13 cellular contexts compared by ENCODE assay signal in the genomic region with DNA sequence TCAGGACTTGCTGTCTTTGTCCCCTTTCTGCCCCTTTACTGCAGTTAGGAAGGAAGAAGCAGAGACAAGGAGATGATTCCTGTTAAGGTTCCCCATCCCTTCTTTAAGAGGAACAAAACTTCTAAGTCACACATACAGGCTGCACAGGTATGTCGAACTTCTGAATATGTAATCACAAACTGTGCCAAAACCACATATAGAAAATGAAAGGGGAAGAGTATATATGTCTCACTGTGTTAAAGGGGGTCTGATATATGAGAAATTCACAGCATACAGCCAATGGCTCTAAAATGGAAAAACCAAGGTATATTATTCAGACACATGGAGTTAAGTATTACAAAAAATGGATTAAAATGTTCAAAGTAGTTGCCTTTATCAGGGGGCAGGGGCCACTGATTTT.
A peak's percentile ranks its signal among the peaks of the same experiment; 100 is the strongest.
DNase-seq lines count a peak whose midpoint lies in the region; ATAC-seq and TF ChIP-seq lines count a peak whose summit lies in the region.
"Had no signal": no experiment of that assay in that cellular context is flagged by ENCODE, and none has a peak within 500 bp of the region (broad histone marks: within the 10 kb centered on the region; RNA-seq: fewer than 3 reads in every experiment).

No MANE protein-coding gene starts in this region.

- no peak for TF ChIP-seq CTCF in tibial artery (IDR thresholded peaks at IDR 0.05)

- no peaks in the 10 kb centered on the region for H3K27me3 Mint-ChIP-seq in memory B cell

- peaks cover 0 to 9% (median 2%) of the 10 kb centered on the region in 4 donors for H3K4me1 ChIP-seq in tibial artery
- H3K4me1 ChIP-seq: colonic mucosa had no signal

- no peaks in the 10 kb centered on the region for H3K9me3 ChIP-seq in tibial artery
- H3K9me3 ChIP-seq: colonic mucosa had no signal

- peaks cover 25% of the 10 kb centered on the region for H3K4me1 Mint-ChIP-seq in memory B cell
- peaks cover 36% of the 10 kb centered on the region for H3K4me1 Mint-ChIP-seq in stimulated activated effector memory CD8-positive, alpha-beta T cell treated with anti-CD3 and anti-CD28 coated beads, Interleukin-12 subunit alpha, Interleukin-12 subunit beta, amount 100 ng/mL, for 72 hours

- H3K9me3 Mint-ChIP-seq in memory B cell = no peaks in the 10 kb centered on the region
- H3K9me3 Mint-ChIP-seq in stimulated activated effector memory CD8-positive, alpha-beta T cell treated with anti-CD3 and anti-CD28 coated beads, Interleukin-12 subunit alpha, Interleukin-12 subunit beta, amount 100 ng/mL, for 72 hours = no peaks in the 10 kb centered on the region

- DNase-seq in NOMO-1 treated with DMSO at 0.1 percent for 48 hours (lab: John Stamatoyannopoulos, UW; ENCODE audit: unreplicated experiment) = peak; percentile 5
- DNase-seq in NOMO-1 treated with dmso at 0.1 percent for 144 hours (lab: John Stamatoyannopoulos, UW; ENCODE audit: unreplicated experiment) = no peak
- no peak for DNase-seq in memory B cell (ENCODE audit: low spot score in 2 of 2)
- DNase-seq in tibial artery = no peak
- no peak for DNase-seq in stimulated activated effector memory CD8-positive, alpha-beta T cell treated with anti-CD3 and anti-CD28 coated beads, Interleukin-12 subunit alpha, Interleukin-12 subunit beta, amount 100 ng/mL, for 72 hours (ENCODE audit: low spot score in 2 of 2)
- no peak for DNase-seq in putamen (ENCODE audit: low spot score)
- DNase-seq: 8988T, colonic mucosa, DMS153, left cardiac atrium, NCI-H187 had no signal

- peaks cover 7 to 30% (median 18%) of the 10 kb centered on the region in 3 donors for H3K36me3 ChIP-seq in tibial artery
- H3K36me3 ChIP-seq: colonic mucosa had no signal

- no peak overlapping the region for H3K27ac Mint-ChIP-seq in memory B cell
- no peak overlapping the region for H3K27ac Mint-ChIP-seq in stimulated activated effector memory CD8-positive, alpha-beta T cell treated with anti-CD3 and anti-CD28 coated beads, Interleukin-12 subunit alpha, Interleukin-12 subunit beta, amount 100 ng/mL, for 72 hours

- intact Hi-C loops in tibial artery (cut with DNase I; ENCODE audit: low total_unique reads) = no loop called here

- H3K36me3 Mint-ChIP-seq in memory B cell = peaks cover 21% of the 10 kb centered on the region
- H3K36me3 Mint-ChIP-seq in stimulated activated effector memory CD8-positive, alpha-beta T cell treated with anti-CD3 and anti-CD28 coated beads, Interleukin-12 subunit alpha, Interleukin-12 subunit beta, amount 100 ng/mL, for 72 hours = peaks cover 56% of the 10 kb centered on the region

- peak; percentile 92 for ATAC-seq in GM21723 (IDR thresholded peaks at IDR 0.05; ENCODE audit: unreplicated experiment)
- ATAC-seq in HG03139 (IDR thresholded peaks at IDR 0.05; ENCODE audit: unreplicated experiment) = peak; percentile 68
- peak; percentile 71 for ATAC-seq in memory B cell (ENCODE audit: low read depth)
- no peak for ATAC-seq in stimulated activated effector memory CD8-positive, alpha-beta T cell treated with anti-CD3 and anti-CD28 coated beads, Interleukin-12 subunit alpha, Interleukin-12 subunit beta, amount 100 ng/mL, for 72 hours
- ATAC-seq: left cardiac atrium had no signal

- H3K27me3 ChIP-seq in tibial artery = no peaks in the 10 kb centered on the region
- H3K27me3 ChIP-seq: colonic mucosa had no signal

- H3K4me3 ChIP-seq in tibial artery = no peak overlapping the region
- H3K4me3 ChIP-seq: colonic mucosa had no signal

- peak overlapping the region; percentile 35 for H3K4me3 Mint-ChIP-seq in memory B cell
- H3K4me3 Mint-ChIP-seq in stimulated activated effector memory CD8-positive, alpha-beta T cell treated with anti-CD3 and anti-CD28 coated beads, Interleukin-12 subunit alpha, Interleukin-12 subunit beta, amount 100 ng/mL, for 72 hours = no peak overlapping the region

- H3K27ac ChIP-seq in tibial artery = no peak overlapping the region
- H3K27ac ChIP-seq: colonic mucosa had no signal
